Comparison of ENCODE assay signal across 8 cellular contexts in the genomic region with DNA sequence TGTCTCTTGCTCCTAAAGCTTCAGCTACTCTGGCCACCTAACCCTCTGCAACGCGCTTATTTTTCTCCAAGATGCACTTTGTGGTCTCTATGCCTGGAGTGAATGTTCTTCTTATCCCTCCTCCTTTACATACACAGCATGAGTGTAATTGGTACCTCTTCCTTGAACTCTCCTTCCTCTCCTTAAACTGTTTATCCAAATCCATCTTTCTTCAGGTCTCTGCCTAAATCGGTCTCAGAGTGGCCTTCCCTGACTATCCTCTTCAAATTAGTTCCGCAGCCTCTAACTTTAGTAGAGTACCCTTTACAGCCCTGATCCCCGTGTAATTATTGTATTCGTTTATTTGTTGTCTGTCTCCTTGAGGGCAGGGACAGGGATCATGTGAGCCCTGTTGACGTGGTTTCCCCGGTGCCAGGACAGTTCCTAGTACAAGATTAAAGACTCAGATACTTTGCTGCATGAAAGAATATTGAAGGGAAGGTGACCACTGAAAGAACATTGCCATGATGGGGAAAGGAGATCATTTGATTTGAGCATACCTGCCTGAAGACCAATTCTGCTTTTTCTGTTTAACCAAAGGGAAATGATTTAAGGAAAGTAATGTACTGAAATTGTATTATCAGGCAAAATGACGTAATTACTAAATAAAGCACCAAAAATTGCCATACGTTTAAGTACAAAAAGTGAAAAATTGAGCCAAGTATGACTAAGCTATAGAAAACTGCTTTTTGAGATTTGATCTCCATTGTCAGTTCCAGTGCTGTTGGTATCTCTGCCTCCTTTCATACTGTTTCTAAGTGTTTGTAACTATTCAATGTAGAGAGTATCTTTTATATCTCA. TPM values are rescaled to one million over a fixed set of nuclear protein-coding genes. Genes with fewer than 3 reads are reported as not detected.
DNase-seq lines count a peak whose midpoint lies in the region; ATAC-seq and TF ChIP-seq lines count a peak whose summit lies in the region.

No MANE protein-coding gene starts in this region.

- H3K36me3 ChIP-seq in aorta (ENCODE audit: control insufficient read depth in 1 of 2, insufficient read depth in 2 of 2, low read length in 1 of 2), result no peaks in the 10 kb centered on the region

- ATAC-seq in activated CD8-positive, alpha-beta memory T cell treated with anti-CD3 and anti-CD28 coated beads, Interleukin-2, amount 10 ng/mL, durations not matched to agents 7 days and 5 days, result no peak
- ATAC-seq in aorta (ENCODE audit: low FRiP score) (no peak), GM21381 (IDR thresholded peaks at IDR 0.05; ENCODE audit: unreplicated experiment) (no peak), GM21447 (IDR thresholded peaks at IDR 0.05; ENCODE audit: unreplicated experiment) (no peak)

- CTCF ChIA-PET in activated CD8-positive, alpha-beta memory T cell treated with anti-CD3 and anti-CD28 coated beads, Interleukin-2, amount 10 ng/mL, durations not matched to agents 7 days and 5 days (lab: Charles Lee), result interaction anchor here (0.9 to 2.1 kb wide), 6 partner anchors 13 to 169 kb away, joined by 3 to 9 read pairs (median 4); a partner anchor contains a TSS

- 4% methylated on average over 10 of the region's 10 CpGs for WGBS in aorta, 2 donors

- H3K36me3 Mint-ChIP-seq in activated CD8-positive, alpha-beta memory T cell treated with anti-CD3 and anti-CD28 coated beads, Interleukin-2, amount 10 ng/mL, durations not matched to agents 7 days and 5 days, result peaks cover 49% of the 10 kb centered on the region
- peaks cover 51% of the 10 kb centered on the region for H3K36me3 Mint-ChIP-seq in dendritic cell treated with granulocyte-macrophage colony-stimulating factor and Interleukin-4, amounts not matched to agents 40 ng/mL and 50 ng/mL, for 4 days (ENCODE audit: low read depth)

- H3K27ac Mint-ChIP-seq in activated CD8-positive, alpha-beta memory T cell treated with anti-CD3 and anti-CD28 coated beads, Interleukin-2, amount 10 ng/mL, durations not matched to agents 7 days and 5 days, result peak overlapping the region; percentile 99
- H3K27ac Mint-ChIP-seq in dendritic cell treated with granulocyte-macrophage colony-stimulating factor and Interleukin-4, amounts not matched to agents 40 ng/mL and 50 ng/mL, for 4 days, result peak overlapping the region; percentile 99

- H3K27me3 ChIP-seq in mononuclear cell (ENCODE audit: insufficient read depth, low read length) (no peaks in the 10 kb centered on the region), aorta (ENCODE audit: control insufficient read depth in 1 of 2, insufficient read depth in 2 of 2, low read length in 1 of 2) (no peaks in the 10 kb centered on the region)

- H3K27ac ChIP-seq in aorta (ENCODE audit: low read depth in 1 of 2, low read length in 2 of 2), result peak overlapping the region; percentile 2 to 67

- H3K9me3 Mint-ChIP-seq in activated CD8-positive, alpha-beta memory T cell treated with anti-CD3 and anti-CD28 coated beads, Interleukin-2, amount 10 ng/mL, durations not matched to agents 7 days and 5 days (ENCODE audit: low read depth), result no peaks in the 10 kb centered on the region
- no peaks in the 10 kb centered on the region for H3K9me3 Mint-ChIP-seq in dendritic cell treated with granulocyte-macrophage colony-stimulating factor and Interleukin-4, amounts not matched to agents 40 ng/mL and 50 ng/mL, for 4 days

- intact Hi-C loops in dendritic cell treated with granulocyte-macrophage colony-stimulating factor and Interleukin-4, amounts not matched to agents 40 ng/mL and 50 ng/mL, for 4 days (cut with micrococcal nuclease), result loop anchor here (5.0 kb wide), 1 partner anchor 298 kb away; a partner anchor contains a TSS
- intact Hi-C loops in aorta (cut with DNase I), result loop anchor here in 1 of 2 donors (2.0 to 10.0 kb wide), 2 partner anchors 163 to 305 kb away; a partner anchor contains a TSS

- H3K9me3 ChIP-seq in mononuclear cell (ENCODE audit: low read depth, low read length), result no peaks in the 10 kb centered on the region
- no peaks in the 10 kb centered on the region for H3K9me3 ChIP-seq in aorta (ENCODE audit: control insufficient read depth, low read length)

- peak overlapping the region; percentile 75 for H3K4me3 ChIP-seq in mononuclear cell (ENCODE audit: low read length)
- peak overlapping the region; percentile 63 to 80 for H3K4me3 ChIP-seq in aorta (ENCODE audit: low read length in 2 of 2)

- H3K4me3 Mint-ChIP-seq in activated CD8-positive, alpha-beta memory T cell treated with anti-CD3 and anti-CD28 coated beads, Interleukin-2, amount 10 ng/mL, durations not matched to agents 7 days and 5 days, result peak overlapping the region; percentile 89
- H3K4me3 Mint-ChIP-seq in dendritic cell treated with granulocyte-macrophage colony-stimulating factor and Interleukin-4, amounts not matched to agents 40 ng/mL and 50 ng/mL, for 4 days, result peak overlapping the region; percentile 98

- peaks cover 32% of the 10 kb centered on the region for H3K4me1 ChIP-seq in mononuclear cell (ENCODE audit: insufficient read depth, low read length)
- H3K4me1 ChIP-seq in aorta (ENCODE audit: control insufficient read depth in 1 of 2, insufficient read depth in 2 of 2, low read length in 2 of 2), result no peaks in the 10 kb centered on the region

- H3K4me1 Mint-ChIP-seq in activated CD8-positive, alpha-beta memory T cell treated with anti-CD3 and anti-CD28 coated beads, Interleukin-2, amount 10 ng/mL, durations not matched to agents 7 days and 5 days, result peaks cover 55% of the 10 kb centered on the region
- H3K4me1 Mint-ChIP-seq in dendritic cell treated with granulocyte-macrophage colony-stimulating factor and Interleukin-4, amounts not matched to agents 40 ng/mL and 50 ng/mL, for 4 days (ENCODE audit: low read depth), result peaks cover 46% of the 10 kb centered on the region

- DNase-seq in activated CD8-positive, alpha-beta memory T cell treated with anti-CD3 and anti-CD28 coated beads, Interleukin-2, amount 10 ng/mL, durations not matched to agents 7 days and 5 days, result peak; percentile 47
- DNase-seq in activated CD8-positive, alpha-beta memory T cell treated with anti-CD3 and anti-CD28 coated beads, Interleukin-2, amount 50 U/mL, for 4 hours, result no peak
- DNase-seq in aorta, result no peak

- H3K27me3 Mint-ChIP-seq in activated CD8-positive, alpha-beta memory T cell treated with anti-CD3 and anti-CD28 coated beads, Interleukin-2, amount 10 ng/mL, durations not matched to agents 7 days and 5 days, result no peaks in the 10 kb centered on the region
- no peaks in the 10 kb centered on the region for H3K27me3 Mint-ChIP-seq in dendritic cell treated with granulocyte-macrophage colony-stimulating factor and Interleukin-4, amounts not matched to agents 40 ng/mL and 50 ng/mL, for 4 days

TF ChIP-seq in PFSK-1, 5 proteins besides CTCF, POLR2A, EP300 and RAD21:
- TF ChIP-seq SIN3A (IDR thresholded peaks at IDR 0.05; ENCODE audit: borderline replicate concordance, insufficient read depth, low read length), result 0 out of 2 replicates have a peak, but pooled peaks have one; percentile 46
- TF ChIP-seq, protein P1, sequence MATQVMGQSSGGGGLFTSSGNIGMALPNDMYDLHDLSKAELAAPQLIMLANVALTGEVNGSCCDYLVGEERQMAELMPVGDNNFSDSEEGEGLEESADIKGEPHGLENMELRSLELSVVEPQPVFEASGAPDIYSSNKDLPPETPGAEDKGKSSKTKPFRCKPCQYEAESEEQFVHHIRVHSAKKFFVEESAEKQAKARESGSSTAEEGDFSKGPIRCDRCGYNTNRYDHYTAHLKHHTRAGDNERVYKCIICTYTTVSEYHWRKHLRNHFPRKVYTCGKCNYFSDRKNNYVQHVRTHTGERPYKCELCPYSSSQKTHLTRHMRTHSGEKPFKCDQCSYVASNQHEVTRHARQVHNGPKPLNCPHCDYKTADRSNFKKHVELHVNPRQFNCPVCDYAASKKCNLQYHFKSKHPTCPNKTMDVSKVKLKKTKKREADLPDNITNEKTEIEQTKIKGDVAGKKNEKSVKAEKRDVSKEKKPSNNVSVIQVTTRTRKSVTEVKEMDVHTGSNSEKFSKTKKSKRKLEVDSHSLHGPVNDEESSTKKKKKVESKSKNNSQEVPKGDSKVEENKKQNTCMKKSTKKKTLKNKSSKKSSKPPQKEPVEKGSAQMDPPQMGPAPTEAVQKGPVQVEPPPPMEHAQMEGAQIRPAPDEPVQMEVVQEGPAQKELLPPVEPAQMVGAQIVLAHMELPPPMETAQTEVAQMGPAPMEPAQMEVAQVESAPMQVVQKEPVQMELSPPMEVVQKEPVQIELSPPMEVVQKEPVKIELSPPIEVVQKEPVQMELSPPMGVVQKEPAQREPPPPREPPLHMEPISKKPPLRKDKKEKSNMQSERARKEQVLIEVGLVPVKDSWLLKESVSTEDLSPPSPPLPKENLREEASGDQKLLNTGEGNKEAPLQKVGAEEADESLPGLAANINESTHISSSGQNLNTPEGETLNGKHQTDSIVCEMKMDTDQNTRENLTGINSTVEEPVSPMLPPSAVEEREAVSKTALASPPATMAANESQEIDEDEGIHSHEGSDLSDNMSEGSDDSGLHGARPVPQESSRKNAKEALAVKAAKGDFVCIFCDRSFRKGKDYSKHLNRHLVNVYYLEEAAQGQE (IDR thresholded peaks at IDR 0.05; ENCODE audit: insufficient read depth in 1 of 2, low read depth in 2 of 2, low read length in 2 of 2), result no peak

RNA-seq across cellular contexts. Expression of a gene that starts 1.2 kb away (rescaled TPM):
- total RNA-seq in activated CD8-positive, alpha-beta memory T cell treated with anti-CD3 and anti-CD28 coated beads, Interleukin-2, amount 10 ng/mL, durations not matched to agents 7 days and 5 days, result 100 to 1,000 TPM in 1 of 2 experiments, 10 to 100 TPM in 1; 82.5 to 111 TPM
- 20.6 TPM for polyA plus RNA-seq in PFSK-1 (2012; ENCODE audit: insufficient read length, low read depth)
- total RNA-seq in mononuclear cell (65.9 TPM), aorta (10 to 100 TPM; 35.6 TPM)
- polyA plus RNA-seq in aorta, result 10 to 100 TPM; 12.1 to 21.3 TPM

RNA-seq across cellular contexts. Expression of a gene that starts 1.7 kb away (rescaled TPM):
- 10 to 100 TPM; 33.7 to 37.6 TPM for total RNA-seq in activated CD8-positive, alpha-beta memory T cell treated with anti-CD3 and anti-CD28 coated beads, Interleukin-2, amount 10 ng/mL, durations not matched to agents 7 days and 5 days
- polyA plus RNA-seq in PFSK-1 (2012; ENCODE audit: insufficient read length, low read depth), result 1.9 TPM
- total RNA-seq in mononuclear cell (20.0 TPM), aorta (10 to 100 TPM; 13.6 to 22.2 TPM)
- polyA plus RNA-seq in aorta, result 1 to 10 TPM; 1.5 to 2.0 TPM

RNA-seq across cellular contexts. Expression of a gene that starts 37.8 kb away (rescaled TPM):
- under 1 TPM; 0.30 to 0.53 TPM for total RNA-seq in activated CD8-positive, alpha-beta memory T cell treated with anti-CD3 and anti-CD28 coated beads, Interleukin-2, amount 10 ng/mL, durations not matched to agents 7 days and 5 days
- 6.6 TPM for polyA plus RNA-seq in PFSK-1 (2012; ENCODE audit: insufficient read length, low read depth)
- total RNA-seq in mononuclear cell (0.21 TPM), aorta (1 to 10 TPM; 1.6 to 5.3 TPM)
- polyA plus RNA-seq in aorta, result 1 to 10 TPM in 1 of 2 donors, under 1 TPM in 1; 0.25 to 1.2 TPM
